In the genomic region with DNA sequence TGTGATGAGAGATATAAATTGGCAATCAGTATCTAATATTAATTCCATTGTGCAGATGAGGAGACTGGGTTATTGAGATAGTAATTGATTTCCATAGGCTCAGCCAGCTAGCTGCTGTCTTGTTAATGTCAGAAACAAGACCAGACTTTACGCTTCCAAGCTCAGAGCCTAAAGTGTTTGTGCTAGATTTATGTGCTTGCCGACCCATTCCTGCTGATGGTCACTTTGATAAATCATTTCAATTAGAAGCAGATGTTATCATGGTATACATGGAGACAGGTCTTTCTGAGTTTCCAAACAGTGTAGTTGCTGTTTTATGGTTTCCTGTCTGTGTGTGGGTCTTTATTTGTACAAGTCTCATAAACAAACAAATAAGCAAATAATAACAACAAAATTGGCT, we compare ENCODE assay signal across 25 cellular contexts.
DNase-seq lines count a peak whose midpoint lies in the region; ATAC-seq, FAIRE-seq and TF ChIP-seq lines count a peak whose summit lies in the region.
"Had no signal": no experiment of that assay in that cellular context is flagged by ENCODE, and none has a peak within 500 bp of the region (broad histone marks: within the 10 kb centered on the region; RNA-seq: fewer than 3 reads in every experiment).

No MANE protein-coding gene starts in this region.

- H3K4me1 ChIP-seq in A549, result no peaks in the 10 kb centered on the region
- no peaks in the 10 kb centered on the region for H3K4me1 ChIP-seq in smooth muscle cell (ENCODE audit: low read depth)

- H4K20me1 ChIP-seq in smooth muscle cell (ENCODE audit: low read depth), result no peaks in the 10 kb centered on the region
- H4K20me1 ChIP-seq: BLaER1 treated with 17β-estradiol and CSF1 and Interleukin-3, amounts not matched to agents 10 nM and 100 nM had no signal

- H3K79me2 ChIP-seq in smooth muscle cell (ENCODE audit: low read depth), result no peaks in the 10 kb centered on the region

- DNase-seq in A549 (ENCODE audit: low read depth in 1 of 2, low spot score in 1 of 2) (no peak), LNCaP clone FGC (ENCODE audit: low read depth) (peak; percentile 62), fibroblast of villous mesenchyme (ENCODE audit: low read depth) (peak; percentile 11), smooth muscle cell (lab: John Stamatoyannopoulos, UW; ENCODE audit: unreplicated experiment) (no peak), natural killer cell (no peak), substantia nigra (lab: John Stamatoyannopoulos, UW) (no peak)
- DNase-seq: 8988T; CD8-positive, alpha-beta T cell; COR-L47; DMS 273 treated with DMSO at 0.1 percent for 48 hours; DMS53; DND-41; EL; HCEC 1CT; HFFc6; IMR-90 had no signal

- TF ChIP-seq RAD21 in A549 (conservative IDR thresholded peaks at IDR 0.05 in 1 of 2, IDR thresholded peaks at IDR 0.05 in 1 of 2), result no peak

- intact Hi-C loops in natural killer cell (cut with micrococcal nuclease), result no loop called here

- H2AFZ ChIP-seq in smooth muscle cell (ENCODE audit: low read depth), result no peak overlapping the region
- H2AFZ ChIP-seq: GM23338 had no signal

- peaks cover 0 to 3% of the 10 kb centered on the region in 2 donors for H3K9me3 Mint-ChIP-seq in natural killer cell
- H3K9me3 Mint-ChIP-seq: CD8-positive, alpha-beta T cell; GM23338 had no signal

- H3K27me3 ChIP-seq in smooth muscle cell (ENCODE audit: low read depth), result no peaks in the 10 kb centered on the region
- H3K27me3 ChIP-seq: BLaER1 treated with 17β-estradiol and CSF1 and Interleukin-3, amounts not matched to agents 10 nM and 100 nM had no signal

- H3K4me1 Mint-ChIP-seq in natural killer cell, result no peaks in the 10 kb centered on the region
- H3K4me1 Mint-ChIP-seq: B cell had no signal

- no peaks in the 10 kb centered on the region for H3K36me3 ChIP-seq in smooth muscle cell (ENCODE audit: low read depth)
- H3K36me3 ChIP-seq: BLaER1 treated with 17β-estradiol and CSF1 and Interleukin-3, amounts not matched to agents 10 nM and 100 nM had no signal

- FAIRE-seq in A549 (lab: Jason Lieb, UNC), result no peak
- FAIRE-seq: GM12891, GM19239, H54, HTR-8/SVneo had no signal

- no peak overlapping the region for H3K4me3 ChIP-seq in A549
- H3K4me3 ChIP-seq in LNCaP clone FGC (ENCODE audit: low read depth, low read length), result no peak overlapping the region
- no peak overlapping the region for H3K4me3 ChIP-seq in fibroblast of villous mesenchyme (ENCODE audit: low read depth, low read length)
- H3K4me3 ChIP-seq in smooth muscle cell, result no peak overlapping the region
- H3K4me3 ChIP-seq: BLaER1 treated with 17β-estradiol and CSF1 and Interleukin-3, amounts not matched to agents 10 nM and 100 nM; GM23338 had no signal

- no peak overlapping the region for H3K9ac ChIP-seq in smooth muscle cell (ENCODE audit: low read depth)
- H3K9ac ChIP-seq: BLaER1 treated with 17β-estradiol and CSF1 and Interleukin-3, amounts not matched to agents 10 nM and 100 nM had no signal

- CTCF ChIA-PET in A549 (lab: Yijun Ruan, JAX), result no interaction called here

- ATAC-seq in A549 (no peak), SK-N-SH treated with all-trans-retinoic acid at 6 μM for 48 hours (no peak), natural killer cell (no peak), HG03432 (IDR thresholded peaks at IDR 0.05; ENCODE audit: unreplicated experiment) (no peak)
- ATAC-seq: CD8-positive, alpha-beta T cell; GM23338 had no signal

- H3K36me3 Mint-ChIP-seq in natural killer cell, result no peaks in the 10 kb centered on the region
- H3K36me3 Mint-ChIP-seq: CD8-positive, alpha-beta T cell had no signal

- no peak overlapping the region for H3K27ac Mint-ChIP-seq in natural killer cell
- H3K27ac Mint-ChIP-seq: B cell; CD8-positive, alpha-beta T cell; GM23338; HFFc6 had no signal

- no peak for TF ChIP-seq EP300 in A549 (IDR thresholded peaks at IDR 0.05)

- H3K4me2 ChIP-seq in A549, result no peak overlapping the region
- no peak overlapping the region for H3K4me2 ChIP-seq in smooth muscle cell
- H3K4me2 ChIP-seq: BLaER1 treated with 17β-estradiol and CSF1 and Interleukin-3, amounts not matched to agents 10 nM and 100 nM; GM23338 had no signal

- TF ChIP-seq CTCF in A549 (IDR thresholded peaks at IDR 0.05) (no peak), LNCaP clone FGC (IDR thresholded peaks at IDR 0.05; ENCODE audit: control insufficient read depth, extremely low read depth, insufficient read depth) (no peak), fibroblast of villous mesenchyme (IDR thresholded peaks at IDR 0.05; ENCODE audit: insufficient read depth, low read depth, low read length) (no peak), smooth muscle cell (IDR thresholded peaks at IDR 0.05; ENCODE audit: borderline replicate concordance, insufficient read depth, poor library complexity, severe bottlenecking) (no peak), natural killer cell (IDR thresholded peaks at IDR 0.05) (no peak)

- H3K9me3 ChIP-seq in A549, result no peaks in the 10 kb centered on the region
- H3K9me3 ChIP-seq in smooth muscle cell (replicated peaks; ENCODE audit: low read depth), result no peaks in the 10 kb centered on the region
- H3K9me3 ChIP-seq: BLaER1 treated with 17β-estradiol and CSF1 and Interleukin-3, amounts not matched to agents 10 nM and 100 nM had no signal

- H3K4me3 Mint-ChIP-seq in natural killer cell, result no peak overlapping the region
- H3K4me3 Mint-ChIP-seq: B cell; CD8-positive, alpha-beta T cell; GM23338; HFFc6 had no signal

- 81% methylated on average over 2 of the region's 2 CpGs for WGBS in A549 (ENCODE audit: missing lambda C conversion rate)
- WGBS in smooth muscle cell (ENCODE audit: low lambda C conversion rate), result 16% methylated on average over 2 of the region's 2 CpGs

- H3K27ac ChIP-seq in A549 (no peak overlapping the region), smooth muscle cell (ENCODE audit: low read depth) (no peak overlapping the region), substantia nigra (ENCODE audit: low read depth, low read length, poor library complexity, severe bottlenecking) (no peak overlapping the region)
- H3K27ac ChIP-seq: BLaER1 treated with 17β-estradiol and CSF1 and Interleukin-3, amounts not matched to agents 10 nM and 100 nM had no signal

- no peaks in the 10 kb centered on the region for H3F3A ChIP-seq in smooth muscle cell (ENCODE audit: low read depth)

- no peak for TF ChIP-seq POLR2A in A549 (IDR thresholded peaks at IDR 0.05; ENCODE audit: low read length)

- POLR2A ChIA-PET in A549 (lab: Yijun Ruan, JAX), result no interaction called here

- no peaks in the 10 kb centered on the region for H3K27me3 Mint-ChIP-seq in natural killer cell (ENCODE audit: low read depth in 2 of 2)
- H3K27me3 Mint-ChIP-seq: B cell had no signal

TF ChIP-seq in A549, 52 proteins besides CTCF, POLR2A, EP300 and RAD21:
- TF ChIP-seq NPAS2 (CRISPR knock-in tag; IDR thresholded peaks at IDR 0.05; ENCODE audit: borderline replicate concordance) (no peak), GATA3 (IDR thresholded peaks at IDR 0.05; ENCODE audit: borderline replicate concordance) (peak; percentile 43; the same call in 1 of the 2 replicates)
TF ChIP-seq in A549: peak in this region for 1.

TF ChIP-seq in SK-N-SH treated with all-trans-retinoic acid at 6 μM for 48 hours, 23 proteins besides CTCF, POLR2A, EP300 and RAD21:
- TF ChIP-seq TCF4 (CRISPR knock-in tag; IDR thresholded peaks at IDR 0.05; ENCODE audit: borderline replicate concordance) (peak; percentile 89), TSHZ2 (CRISPR knock-in tag; IDR thresholded peaks at IDR 0.05) (peak; percentile 95), PPARA (CRISPR knock-in tag; IDR thresholded peaks at IDR 0.05; ENCODE audit: borderline replicate concordance) (no peak), ZNF8 (CRISPR knock-in tag; IDR thresholded peaks at IDR 0.05) (peak; percentile 39), ISL1 (CRISPR knock-in tag; IDR thresholded peaks at IDR 0.05) (peak; percentile 68), ZFP3 (CRISPR knock-in tag; IDR thresholded peaks at IDR 0.05) (no peak), ZNF565 (CRISPR knock-in tag; conservative IDR thresholded peaks at IDR 0.05; ENCODE audit: low read depth) (no peak), RARB (CRISPR knock-in tag; IDR thresholded peaks at IDR 0.05) (no peak), CSRNP3 (CRISPR knock-in tag; IDR thresholded peaks at IDR 0.05) (0 out of 2 replicates have a peak, but pooled peaks have one; percentile 16), ARNTL (CRISPR knock-in tag; IDR thresholded peaks at IDR 0.05; ENCODE audit: borderline replicate concordance, low read depth) (no peak)

Comparison
In these comparisons a context has a peak if more than half of its experiments do, and no peak if none do; other contexts are left out.
1. DNase-seq: peak in LNCaP clone FGC (single experiment) and fibroblast of villous mesenchyme (single experiment); none in A549 (0 of 2), smooth muscle cell (single experiment), natural killer cell (single experiment) and substantia nigra (0 of 49).